Comparison of ENCODE assay signal across 10 cellular contexts in the genomic region with DNA sequence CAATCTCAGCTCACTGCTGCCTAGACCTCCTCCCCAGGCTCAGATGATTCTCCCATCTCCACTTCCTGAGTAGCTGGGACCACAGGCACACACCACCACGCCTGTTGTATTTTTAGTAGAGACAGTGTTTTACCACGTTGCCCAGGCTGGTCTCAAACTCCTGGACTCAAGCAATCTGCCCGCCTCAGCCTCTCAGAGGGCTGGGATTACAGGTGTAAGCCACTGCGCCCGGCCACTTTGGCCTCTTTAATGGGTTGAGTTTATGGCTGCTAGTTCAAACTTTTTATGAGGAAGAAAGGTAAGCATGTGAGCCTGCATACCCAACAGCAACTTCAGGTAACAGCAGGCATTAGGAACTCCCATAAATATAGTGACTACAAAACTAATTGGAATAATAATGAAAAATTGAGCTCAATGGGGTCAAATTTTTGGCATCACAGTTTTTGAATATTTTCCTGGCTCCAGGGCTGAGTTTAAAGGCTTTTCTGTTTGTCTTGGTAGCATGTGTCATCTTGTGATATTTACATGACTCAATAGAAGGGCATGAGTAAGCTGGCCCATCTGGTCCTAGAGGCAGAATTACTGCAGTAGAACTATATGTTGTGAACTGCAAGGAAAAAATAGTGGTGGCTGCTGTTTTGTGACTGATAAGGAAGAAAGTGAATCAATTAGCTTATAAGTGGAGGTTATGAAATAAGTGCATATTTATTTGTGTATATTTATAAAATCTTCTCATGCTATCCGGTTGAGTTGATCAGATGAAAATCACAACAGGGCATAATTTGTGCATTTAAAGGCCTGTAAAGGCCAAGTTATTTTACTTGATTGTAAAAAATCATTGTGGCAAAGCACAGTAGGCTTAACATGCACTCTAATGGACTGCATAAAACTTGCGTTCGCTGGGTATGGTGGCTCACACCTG. TPM values are rescaled to one million over a fixed set of nuclear protein-coding genes. Genes with fewer than 3 reads are reported as not detected.
A peak's percentile ranks its signal among the peaks of the same experiment; 100 is the strongest.
DNase-seq lines count a peak whose midpoint lies in the region; ATAC-seq, FAIRE-seq and TF ChIP-seq lines count a peak whose summit lies in the region.
"Had no signal": no experiment of that assay in that cellular context is flagged by ENCODE, and none has a peak within 500 bp of the region (broad histone marks: within the 10 kb centered on the region; RNA-seq: fewer than 3 reads in every experiment).

No MANE protein-coding gene starts in this region.

- no peaks in the 10 kb centered on the region for H3K27me3 Mint-ChIP-seq in progenitor cell of endocrine pancreas

- H3K27me3 ChIP-seq in BJ (ENCODE audit: control insufficient read depth, insufficient read depth, low read length) (no peaks in the 10 kb centered on the region), HepG2 (ENCODE audit: control insufficient read depth in 1 of 2, insufficient read depth in 2 of 2, low read length in 2 of 2) (no peaks in the 10 kb centered on the region), right cardiac atrium (ENCODE audit: control insufficient read depth, insufficient read depth) (no peaks in the 10 kb centered on the region)
- H3K27me3 ChIP-seq: upper lobe of left lung had no signal

- TF ChIP-seq EP300 in HepG2 (IDR thresholded peaks at IDR 0.05; ENCODE audit: low read depth in 2 of 2, low read length in 2 of 2) (peak in 1 of 2 experiments; percentile 66; a peak in 2 of 4 replicates), HepG2 (CRISPR knock-in tag; IDR thresholded peaks at IDR 0.05; ENCODE audit: borderline replicate concordance) (no peak; the same call in 1 of the 2 replicates)

- 88% methylated on average over 8 of the region's 8 CpGs for WGBS in HepG2 (ENCODE audit: low lambda C conversion rate)
- 88% methylated on average over 8 of the region's 8 CpGs for WGBS in right cardiac atrium

- H3K36me3 Mint-ChIP-seq in progenitor cell of endocrine pancreas (ENCODE audit: insufficient read depth): peaks cover 30% of the 10 kb centered on the region

- TF ChIP-seq CTCF in BJ (IDR thresholded peaks at IDR 0.05; ENCODE audit: insufficient read depth, low read depth, low read length) (no peak), HepG2 (CRISPR knock-in tag; IDR thresholded peaks at IDR 0.05) (no peak), progenitor cell of endocrine pancreas (IDR thresholded peaks at IDR 0.05; ENCODE audit: unreplicated experiment) (no peak)

- peaks cover 3% of the 10 kb centered on the region for H3K79me2 ChIP-seq in HepG2 (ENCODE audit: insufficient read depth, low read length)

- intact Hi-C loops in HepG2 (cut with micrococcal nuclease; ENCODE audit: unreplicated experiment): loop anchor here (1.0 kb wide), 1 partner anchor 87 kb away; no protein-coding TSS in a partner anchor
- intact Hi-C loops in right cardiac atrium (cut with DNase I): no loop called here

- peaks cover 6% of the 10 kb centered on the region for H3K4me1 Mint-ChIP-seq in progenitor cell of endocrine pancreas (ENCODE audit: low read depth)

- CTCF ChIA-PET in BJ (lab: Yijun Ruan, JAX): interaction anchor here (0.9 to 1.3 kb wide), 3 partner anchors 8 to 52 kb away, joined by 3 read pairs; no protein-coding TSS in a partner anchor
- CTCF ChIA-PET in HepG2 (lab: Yijun Ruan, JAX; ENCODE audit: low intra/inter-chr PET ratio, low total read pairs): no interaction called here

- BruUV-seq in HepG2 (replicated peaks; lab: Mats Ljungman, UMichigan): TSS peak; percentile 25

- POLR2A ChIA-PET in BJ (lab: Charles Lee) (interaction anchor here (0.6 to 1.0 kb wide), 3 partner anchors 26 to 337 kb away, joined by 4 to 13 read pairs (median 5); a partner anchor contains a TSS), HepG2 (lab: Yijun Ruan, JAX) (interaction anchor here (1.0 to 1.7 kb wide), 7 partner anchors 13 to 90 kb away, joined by 3 to 12 read pairs (median 7); a partner anchor contains a TSS)

- peak; percentile 71 for ATAC-seq in HepG2
- no peak for ATAC-seq in HG03565 (IDR thresholded peaks at IDR 0.05; ENCODE audit: unreplicated experiment)
- no peak for ATAC-seq in right cardiac atrium
- ATAC-seq in GM21381 (IDR thresholded peaks at IDR 0.05; ENCODE audit: unreplicated experiment): no peak

- H3K9ac ChIP-seq in HepG2 (ENCODE audit: insufficient read depth, low read depth, low read length): no peak overlapping the region

- no peak overlapping the region for H3K27ac Mint-ChIP-seq in progenitor cell of endocrine pancreas

- H3K9me3 ChIP-seq in HepG2 (ENCODE audit: low read length) (no peaks in the 10 kb centered on the region), right cardiac atrium (ENCODE audit: control insufficient read depth, low read length) (no peaks in the 10 kb centered on the region)
- H3K9me3 ChIP-seq: upper lobe of left lung had no signal

- H3K4me2 ChIP-seq in HepG2 (ENCODE audit: low read depth, low read length): peak overlapping the region; percentile 23; the same call in 1 of the 2 replicates

- in situ Hi-C loops in HepG2 (cut with HindIII; ENCODE audit: extremely low pct_ligation_motif_present, low pct_unique_long_range_greater_than_20kb): no loop called here

- TF ChIP-seq POLR2A in HepG2 (IDR thresholded peaks at IDR 0.05; ENCODE audit: insufficient read depth in 1 of 2, low read depth in 2 of 2, low read length in 2 of 2): no peak

- H3K27ac ChIP-seq in HepG2 (ENCODE audit: extremely low read length, insufficient read depth, low read length) (peak overlapping the region; percentile 54), right cardiac atrium (ENCODE audit: low read length) (no peak overlapping the region)
- H3K27ac ChIP-seq: upper lobe of left lung had no signal

- no peaks in the 10 kb centered on the region for H4K20me1 ChIP-seq in HepG2 (ENCODE audit: insufficient read depth, low read length)

- DNase-seq in BJ (ENCODE audit: low read depth): peak; percentile 85
- peak; percentile 28 for DNase-seq in HuH-7.5 (ENCODE audit: low spot score)
- peak; percentile 90 for DNase-seq in amniotic epithelial cell (ENCODE audit: low read depth)
- DNase-seq in HepG2 (ENCODE audit: low spot score): peak; percentile 85
- DNase-seq in progenitor cell of endocrine pancreas (ENCODE audit: low spot score, unreplicated experiment): no peak
- DNase-seq in right cardiac atrium: no peak
- DNase-seq: left cardiac atrium, upper lobe of left lung had no signal

- H3K4me3 ChIP-seq in BJ (ENCODE audit: low read depth, low read length): no peak overlapping the region
- H3K4me3 ChIP-seq in HepG2 (replicated peaks in 1 of 3; ENCODE audit: insufficient read depth in 1 of 3, low read depth in 2 of 3, low read length in 3 of 3): no peak overlapping the region
- H3K4me3 ChIP-seq in right cardiac atrium (ENCODE audit: low read length): no peak overlapping the region
- H3K4me3 ChIP-seq: upper lobe of left lung had no signal

- no peak overlapping the region for H3K4me3 Mint-ChIP-seq in progenitor cell of endocrine pancreas (ENCODE audit: low read depth)

- no peaks in the 10 kb centered on the region for H3K9me3 Mint-ChIP-seq in progenitor cell of endocrine pancreas (ENCODE audit: low read depth)

- H3K36me3 ChIP-seq in BJ (ENCODE audit: control insufficient read depth, insufficient read depth, low read length) (no peaks in the 10 kb centered on the region), HepG2 (replicated peaks in 1 of 2; ENCODE audit: control insufficient read depth in 1 of 2, insufficient read depth in 2 of 2, low read length in 2 of 2) (peaks cover 12 to 52% of the 10 kb centered on the region in 2 experiments)

- H3K4me1 ChIP-seq in HepG2 (ENCODE audit: insufficient read depth, low read length): peaks cover 66% of the 10 kb centered on the region
- no peaks in the 10 kb centered on the region for H3K4me1 ChIP-seq in right cardiac atrium (ENCODE audit: control insufficient read depth, insufficient read depth, low read length)

- no peak for TF ChIP-seq RAD21 in HepG2 (CRISPR knock-in tag; IDR thresholded peaks at IDR 0.05)

- FAIRE-seq in HepG2 (lab: Jason Lieb, UNC): no peak

- H2AFZ ChIP-seq in HepG2 (ENCODE audit: low read length): no peak overlapping the region

TF ChIP-seq in HepG2, 621 proteins besides CTCF, POLR2A, EP300 and RAD21 (continues in another document):
- TF ChIP-seq BHLHE40 (IDR thresholded peaks at IDR 0.05; ENCODE audit: low read length) (no peak), ZNF672 (CRISPR knock-in tag; IDR thresholded peaks at IDR 0.05) (no peak), RBM39 (IDR thresholded peaks at IDR 0.05; ENCODE audit: low read depth, low read length, poor library complexity, severe bottlenecking) (no peak), RXRA (CRISPR knock-in tag; IDR thresholded peaks at IDR 0.05) (no peak), HOXA5 (CRISPR knock-in tag; IDR thresholded peaks at IDR 0.05) (no peak), NR3C1 (CRISPR knock-in tag; IDR thresholded peaks at IDR 0.05) (no peak)

RNA-seq across cellular contexts. Expression of a gene that starts 24.8 kb away (rescaled TPM):
- polyA plus RNA-seq in BJ (2011; rRNA removed) (9.6 and 10.1 TPM in 2 replicates), HepG2 (2011; rRNA removed) (60.3 and 65.5 TPM in 2 replicates), right cardiac atrium (13.5 TPM)
- polyA minus RNA-seq in BJ (2011; rRNA and poly(A)+ RNA removed): 2.8 and 6.8 TPM in 2 replicates
- total RNA-seq in HepG2 (2016; rRNA removed; fragmentation: Illumina TruSeq; extraction: Trizol) (90.0 and 114 TPM in 2 replicates), progenitor cell of endocrine pancreas (40.2 and 46.3 TPM in 2 replicates), right cardiac atrium (10 to 100 TPM; 11.4 to 23.0 (median 19.8) TPM)
- total RNA-seq in HepG2 (2016; cell fraction: cytosol; rRNA removed; fragmentation: Illumina TruSeq; extraction: Trizol; ENCODE audit: low read depth): 23.4 and 25.3 TPM in 2 replicates
- 97.4 and 121 TPM in 2 replicates for total RNA-seq in HepG2 (2016; cell fraction: insoluble cytoplasmic fraction; rRNA removed; fragmentation: Illumina TruSeq; extraction: Trizol)
- total RNA-seq in HepG2 (2016; cell fraction: membrane; rRNA removed; fragmentation: Illumina TruSeq; extraction: Trizol): 42.3 and 46.2 TPM in 2 replicates
- total RNA-seq in HepG2 (2016; cell fraction: nucleus; rRNA removed; fragmentation: Illumina TruSeq; extraction: Trizol): 40.2 and 41.1 TPM in 2 replicates
- polyA plus RNA-seq in HepG2 (2011; cell fraction: cytosol; rRNA removed): 55.9 and 67.8 TPM in 2 replicates
- polyA plus RNA-seq in HepG2 (2011; cell fraction: nucleus; rRNA removed): 18.3 and 26.1 TPM in 2 replicates
- 53.1 and 67.0 TPM in 2 replicates for polyA plus RNA-seq in HepG2 (2012)
- 17.3 and 18.5 TPM in 2 replicates for polyA plus RNA-seq in HepG2 (2016; cell fraction: cytosol; fragmentation: Illumina TruSeq; extraction: Trizol; ENCODE audit: low read depth)
- 102 TPM in 2 replicates for polyA plus RNA-seq in HepG2 (2016; cell fraction: insoluble cytoplasmic fraction; fragmentation: Illumina TruSeq; extraction: Trizol; ENCODE audit: low read depth)
- 25.4 and 26.1 TPM in 2 replicates for polyA plus RNA-seq in HepG2 (2016; cell fraction: membrane; fragmentation: Illumina TruSeq; extraction: Trizol; ENCODE audit: low read depth)
- polyA plus RNA-seq in HepG2 (2016; cell fraction: nucleus; fragmentation: Illumina TruSeq; extraction: Trizol; ENCODE audit: insufficient read depth, low read depth): 43.2 and 47.8 TPM in 2 replicates
- polyA minus RNA-seq in HepG2 (2011; rRNA and poly(A)+ RNA removed; ENCODE audit: low replicate concordance): 20.6 and 67.6 TPM in 2 replicates
- 37.5 and 41.1 TPM in 2 replicates for polyA minus RNA-seq in HepG2 (2011; cell fraction: cytosol; rRNA and poly(A)+ RNA removed)
- polyA minus RNA-seq in HepG2 (2011; cell fraction: nucleus; rRNA and poly(A)+ RNA removed): 40.4 and 46.2 TPM in 2 replicates

Comparison
In these comparisons a context has a peak if more than half of its experiments do, and no peak if none do; other contexts are left out.
1. DNase-seq: peak in BJ (single experiment), HuH-7.5 (single experiment), amniotic epithelial cell (single experiment) and HepG2 (single experiment); none in progenitor cell of endocrine pancreas (single experiment) and right cardiac atrium (0 of 3).